ENCODE assay signal across 33 cellular contexts in genomic region chr7:158094046-158094445, GRCh38.
"Had no signal": no experiment of that assay in that cellular context is flagged by ENCODE, and none has a peak within 500 bp of the region (broad histone marks: within the 10 kb centered on the region; RNA-seq: fewer than 3 reads in every experiment).

No MANE protein-coding gene starts in this region.

- H3K27ac Mint-ChIP-seq: activated B cell treated with CpG ODN at 0.5 μM for 24 hours; activated CD4-positive, alpha-beta memory T cell treated with anti-CD3 and anti-CD28 coated beads for 36 hours; activated naive CD8-positive, alpha-beta T cell treated with anti-CD3 and anti-CD28 coated beads for 36 hours; activated T-helper 1 cell treated with anti-CD3 and anti-CD28 coated beads, Interleukin-12 subunit alpha, Interleukin-12 subunit beta, Interleukin-2, Interleukin-4 antibody, amounts not matched to agents 30 ng/mL and 10 ng/mL and 1 ng/mL, durations not matched to agents 14 hours and 24 hours and 36 hours; T-cell had no signal

- H3K36me3 Mint-ChIP-seq: activated CD4-positive, alpha-beta memory T cell treated with anti-CD3 and anti-CD28 coated beads for 36 hours; activated naive CD8-positive, alpha-beta T cell treated with anti-CD3 and anti-CD28 coated beads for 36 hours; T-cell had no signal

- H3K9me3 ChIP-seq: ascending aorta had no signal

- H3K4me1 ChIP-seq: ascending aorta had no signal

- H3K4me2 ChIP-seq: KMS-11, PC-9 had no signal

- H3K36me3 ChIP-seq: ascending aorta, cardiac muscle cell had no signal

- H3K27me3 ChIP-seq: ascending aorta, cardiac muscle cell had no signal

- ATAC-seq: activated T-cell treated with anti-CD3 and anti-CD28 coated beads, Interleukin-2, amount 50 U/mL, for 4 hours; SK-N-SH treated with all-trans-retinoic acid at 6 μM for 48 hours; T-cell had no signal

- H3K9me3 Mint-ChIP-seq: activated T-cell treated with anti-CD3 and anti-CD28 coated beads, Interleukin-2, amount 50 U/mL, for 4 hours had no signal

- H3K9ac ChIP-seq: KMS-11 had no signal

- H3K4me3 ChIP-seq: ascending aorta, cardiac muscle cell, PC-9 had no signal

- H3K27ac ChIP-seq: ascending aorta, cardiac muscle cell, KMS-11, PC-9, RWPE1, VCaP had no signal

- H3K27me3 Mint-ChIP-seq: activated B cell treated with CpG ODN at 0.5 μM for 24 hours; activated CD4-positive, alpha-beta memory T cell treated with anti-CD3 and anti-CD28 coated beads for 36 hours; activated naive CD8-positive, alpha-beta T cell treated with anti-CD3 and anti-CD28 coated beads for 36 hours; T-cell had no signal

- H3K4me1 Mint-ChIP-seq: activated B cell treated with CpG ODN at 0.5 μM for 24 hours; activated naive CD8-positive, alpha-beta T cell treated with anti-CD3 and anti-CD28 coated beads for 36 hours; T-cell had no signal

- H3K4me3 Mint-ChIP-seq: activated B cell treated with CpG ODN at 0.5 μM for 24 hours; activated CD4-positive, alpha-beta memory T cell treated with anti-CD3 and anti-CD28 coated beads for 36 hours; activated naive CD8-positive, alpha-beta T cell treated with anti-CD3 and anti-CD28 coated beads for 36 hours; activated T-cell treated with anti-CD3 and anti-CD28 coated beads, Interleukin-2, amount 50 U/mL, for 4 hours; activated T-helper 1 cell treated with anti-CD3 and anti-CD28 coated beads, Interleukin-12 subunit alpha, Interleukin-12 subunit beta, Interleukin-2, Interleukin-4 antibody, amounts not matched to agents 30 ng/mL and 10 ng/mL and 1 ng/mL, durations not matched to agents 14 hours and 24 hours and 36 hours; T-cell had no signal

- H2AFZ ChIP-seq: PC-9 had no signal

- DNase-seq: activated B cell treated with CpG ODN at 0.5 μM for 24 hours; activated CD4-positive, alpha-beta memory T cell treated with anti-CD3 and anti-CD28 coated beads for 36 hours; activated CD4-positive, alpha-beta T cell treated with anti-CD3 and anti-CD28 coated beads for 4 hours; activated CD4-positive, alpha-beta T cell treated with anti-CD3 and anti-CD28 coated beads, Interleukin-2, amount 50 U/mL, for 1 hour; activated CD4-positive, CD25-positive, alpha-beta regulatory T cell treated with anti-CD3 and anti-CD28 coated beads, Interleukin-2, amount 50 U/mL, for 72 hours; activated CD8-positive, alpha-beta memory T cell treated with anti-CD3 and anti-CD28 coated beads, Interleukin-2, amount 50 U/mL, for 4 hours; activated naive CD4-positive, alpha-beta T cell; activated naive CD4-positive, alpha-beta T cell treated with anti-CD3 and anti-CD28 coated beads, Interleukin-2, amount 50 U/mL, for 16 hours; activated naive CD8-positive, alpha-beta T cell treated with anti-CD3 and anti-CD28 coated beads for 36 hours; activated T-cell treated with anti-CD3 and anti-CD28 coated beads for 4 hours; activated T-cell treated with anti-CD3 and anti-CD28 coated beads, Interleukin-2, amount 50 U/mL, for 4 hours; amniotic stem cell; NCI-H1092 treated with DMSO at 0.1 percent for 48 hours; NCI-H146; NCI-H187; NCI-H2029 treated with DMSO at 0.1 percent for 48 hours; NCI-H2107; NCI-H2171; NCI-H510A; NCI-H526; NCI-H748 treated with DMSO at 0.1 percent for 48 hours; PC-9; SHP77; T-helper 2 cell; T-helper 9 cell had no signal
